ENCODE assay signal across 1 cellular context in genomic region chr11:96337541-96338530, GRCh38.
TF ChIP-seq lines count a peak whose summit lies in the region.

No MANE protein-coding gene starts in this region.

TF ChIP-seq in K562, 482 proteins besides CTCF, POLR2A, EP300 and RAD21 (continued from another document and continues in another):
- TF ChIP-seq THAP12 (CRISPR knock-in tag; IDR thresholded peaks at IDR 0.05) = no peak
- TF ChIP-seq ZNF764 (CRISPR knock-in tag; IDR thresholded peaks at IDR 0.05; ENCODE audit: low read depth) = no peak
- no peak for TF ChIP-seq CHAMP1 (IDR thresholded peaks at IDR 0.05)
- TF ChIP-seq E2F6 (IDR thresholded peaks at IDR 0.05; ENCODE audit: borderline replicate concordance in 1 of 2, extremely low read depth in 1 of 2, insufficient read depth in 1 of 2, insufficient read length in 1 of 2, low read depth in 1 of 2, low read length in 1 of 2, poor library complexity in 1 of 2, severe bottlenecking in 1 of 2) = no peak
- no peak for TF ChIP-seq ZNF165 (CRISPR knock-in tag; IDR thresholded peaks at IDR 0.05; ENCODE audit: borderline replicate concordance)
- no peak for TF ChIP-seq NFXL1 (CRISPR knock-in tag; IDR thresholded peaks at IDR 0.05)
- TF ChIP-seq PYGO2 (tag; IDR thresholded peaks at IDR 0.05) = no peak
- TF ChIP-seq PML (IDR thresholded peaks at IDR 0.05; ENCODE audit: low read length) = peak; percentile 45
- TF ChIP-seq HOXB6 (CRISPR knock-in tag; IDR thresholded peaks at IDR 0.05; ENCODE audit: borderline replicate concordance) = no peak
- TF ChIP-seq MEIS2 (IDR thresholded peaks at IDR 0.05; ENCODE audit: partially characterized antibody) = peak; percentile 98
- no peak for TF ChIP-seq SRSF3 (IDR thresholded peaks at IDR 0.05; ENCODE audit: insufficient read depth, low read length)
- no peak for TF ChIP-seq ZNF133 (CRISPR knock-in tag; IDR thresholded peaks at IDR 0.05)
- TF ChIP-seq MAZ (CRISPR knock-in tag; conservative IDR thresholded peaks at IDR 0.05 in 1 of 2, IDR thresholded peaks at IDR 0.05 in 1 of 2) = no peak
- TF ChIP-seq COPS2 (conservative IDR thresholded peaks at IDR 0.05) = no peak
- TF ChIP-seq PRMT5 (CRISPR knock-in tag; IDR thresholded peaks at IDR 0.05) = no peak
- 0 out of 2 replicates have a peak, but pooled peaks have one; percentile 38 for TF ChIP-seq ETV1 (tag; conservative IDR thresholded peaks at IDR 0.05; ENCODE audit: low read depth)
- no peak for TF ChIP-seq NEUROD1 (IDR thresholded peaks at IDR 0.05; ENCODE audit: borderline replicate concordance, low read depth, low read length, partially characterized antibody)
- TF ChIP-seq FOXJ2 (tag; IDR thresholded peaks at IDR 0.05) = peak; percentile 89
- TF ChIP-seq CTBP1 (IDR thresholded peaks at IDR 0.05; ENCODE audit: borderline replicate concordance) = peak; percentile 89
- no peak for TF ChIP-seq ILK (tag; IDR thresholded peaks at IDR 0.05; ENCODE audit: borderline replicate concordance, low read depth)
- TF ChIP-seq CBX3 (IDR thresholded peaks at IDR 0.05; ENCODE audit: borderline replicate concordance in 1 of 2, low read length in 2 of 2) = 0 out of 3 replicates have a peak, but pooled peaks of 1 of the 2 experiments have one; percentile 10
- peak; percentile 51; the same call in 1 of the 2 replicates for TF ChIP-seq CEBPG (CRISPR knock-in tag; IDR thresholded peaks at IDR 0.05)
- TF ChIP-seq CEBPG (tag; conservative IDR thresholded peaks at IDR 0.05 in 1 of 2, IDR thresholded peaks at IDR 0.05 in 1 of 2) = peak; percentile 68 to 88
- no peak for TF ChIP-seq GTF2F1 (IDR thresholded peaks at IDR 0.05; ENCODE audit: low read depth, low read length)
- peak; percentile 80 for TF ChIP-seq ATF3 (IDR thresholded peaks at IDR 0.05)
- TF ChIP-seq ATF3 (CRISPR knock-in tag; conservative IDR thresholded peaks at IDR 0.05) = no peak
- no peak for TF ChIP-seq ID3 (CRISPR knock-in tag; IDR thresholded peaks at IDR 0.05)
- TF ChIP-seq ID3 (tag; IDR thresholded peaks at IDR 0.05) = 0 out of 2 replicates have a peak, but pooled peaks have one; percentile 65
- TF ChIP-seq NR4A1 (CRISPR knock-in tag; IDR thresholded peaks at IDR 0.05) = no peak
- TF ChIP-seq NR4A1 (tag; IDR thresholded peaks at IDR 0.05) = no peak
- TF ChIP-seq MYNN (IDR thresholded peaks at IDR 0.05) = no peak
- TF ChIP-seq MYNN (CRISPR knock-in tag; IDR thresholded peaks at IDR 0.05) = no peak
- peak; percentile 55 for TF ChIP-seq NCOR1 (IDR thresholded peaks at IDR 0.05)
- TF ChIP-seq MECOM (CRISPR knock-in tag; IDR thresholded peaks at IDR 0.05) = 0 out of 2 replicates have a peak, but pooled peaks have one; percentile 36
- TF ChIP-seq MLX (CRISPR knock-in tag; conservative IDR thresholded peaks at IDR 0.05) = no peak
- no peak for TF ChIP-seq NKRF (IDR thresholded peaks at IDR 0.05; ENCODE audit: borderline replicate concordance)
- peak; percentile 19; the same call in 1 of the 2 replicates for TF ChIP-seq STAT5A (IDR thresholded peaks at IDR 0.05; ENCODE audit: borderline replicate concordance, low read length)
- TF ChIP-seq CGGBP1 (CRISPR knock-in tag; IDR thresholded peaks at IDR 0.05) = no peak
- TF ChIP-seq PHTF2 (CRISPR knock-in tag; IDR thresholded peaks at IDR 0.05) = no peak
- no peak for TF ChIP-seq PHF21A (IDR thresholded peaks at IDR 0.05; ENCODE audit: borderline replicate concordance, low read depth)
- TF ChIP-seq MCM3 (IDR thresholded peaks at IDR 0.05) = no peak
- no peak for TF ChIP-seq CREBBP (IDR thresholded peaks at IDR 0.05; ENCODE audit: low read depth, low read length)
- no peak for TF ChIP-seq TCFL5 (CRISPR knock-in tag; conservative IDR thresholded peaks at IDR 0.05)
- TF ChIP-seq IFI16 (CRISPR knock-in tag; IDR thresholded peaks at IDR 0.05) = no peak
- peak; percentile 51; the same call in 1 of the 2 replicates for TF ChIP-seq ZNF592 (IDR thresholded peaks at IDR 0.05)
- no peak for TF ChIP-seq RB1 (IDR thresholded peaks at IDR 0.05; ENCODE audit: low read depth)
- peak; percentile 26; the same call in 1 of the 2 replicates for TF ChIP-seq NFIC (IDR thresholded peaks at IDR 0.05)
- TF ChIP-seq KLF16 (IDR thresholded peaks at IDR 0.05) = no peak
- no peak for TF ChIP-seq BRF1 (IDR thresholded peaks at IDR 0.05; ENCODE audit: borderline replicate concordance, extremely low read depth, insufficient read length)
- TF ChIP-seq ZC3H11A (IDR thresholded peaks at IDR 0.05; ENCODE audit: low read depth, low read length) = no peak
- TF ChIP-seq KHSRP (IDR thresholded peaks at IDR 0.05) = no peak
- TF ChIP-seq CBX1 (IDR thresholded peaks at IDR 0.05; ENCODE audit: low read depth) = no peak
- no peak for TF ChIP-seq PATZ1 (CRISPR knock-in tag; IDR thresholded peaks at IDR 0.05; ENCODE audit: borderline replicate concordance)
- no peak for TF ChIP-seq HCFC1 (IDR thresholded peaks at IDR 0.05; ENCODE audit: low read depth, low read length)
- TF ChIP-seq ZNF644 (tag; IDR thresholded peaks at IDR 0.05; ENCODE audit: low read depth) = peak; percentile 17; the same call in 1 of the 2 replicates
- no peak for TF ChIP-seq SAFB2 (IDR thresholded peaks at IDR 0.05; ENCODE audit: borderline replicate concordance, low read depth, low read length, severe bottlenecking)
- no peak for TF ChIP-seq ATF1 (CRISPR knock-in tag; IDR thresholded peaks at IDR 0.05)
- TF ChIP-seq ATF1 (tag; IDR thresholded peaks at IDR 0.05) = peak; percentile 29; the same call in 1 of the 2 replicates
- TF ChIP-seq MTA2 (IDR thresholded peaks at IDR 0.05; ENCODE audit: low read depth) = 0 out of 2 replicates have a peak, but pooled peaks have one; percentile 22
